8 cellular contexts compared by ENCODE assay signal in genomic region chr2:219543596-219544358, GRCh38. TPM values are rescaled to one million over a fixed set of nuclear protein-coding genes. Genes with fewer than 3 reads are reported as not detected.
DNase-seq lines count a peak whose midpoint lies in the region; ATAC-seq, FAIRE-seq and TF ChIP-seq lines count a peak whose summit lies in the region.

Gene CHPF, minus strand, starts transcription at chr2:219543809. Its CDS starts 271 bp downstream, at chr2:219543538.
Gene TMEM198, plus strand, starts transcription at chr2:219544028. Its CDS starts 700 bp downstream, at chr2:219544728.

- peak in 1 of 2 donors; percentile 69 for TF ChIP-seq POLR2A in vagina (IDR thresholded peaks at IDR 0.05)

- TF ChIP-seq CTCF in astrocyte of the cerebellum (IDR thresholded peaks at IDR 0.05; ENCODE audit: low read depth, low read length, missing control alignments) (no peak), vagina (IDR thresholded peaks at IDR 0.05) (no peak)

- peak; percentile 98 for DNase-seq in GM18507 (ENCODE audit: extremely low spot score, insufficient read length, low read depth)
- peak; percentile 97 for DNase-seq in NCI-H2029 (lab: John Stamatoyannopoulos, UW)
- peak; percentile 84 for DNase-seq in T-helper 9 cell
- DNase-seq in astrocyte of the cerebellum (ENCODE audit: low read depth) = peak; percentile 93
- peak; percentile 99 for DNase-seq in hepatic stellate cell (ENCODE audit: low spot score)
- peak; percentile 99 for DNase-seq in putamen (ENCODE audit: low spot score)
- DNase-seq in vagina (ENCODE audit: extremely low spot score in 2 of 2) = peak; percentile 98 to 99

- peak; percentile 72 for ATAC-seq in HG02973 (IDR thresholded peaks at IDR 0.05; ENCODE audit: unreplicated experiment)

- in situ Hi-C loops in astrocyte of the cerebellum (cut with HindIII; ENCODE audit: low sequenced_read_pairs) = loop anchor here (5.0 to 25.0 kb wide), 2 partner anchors 104 to 131 kb away; partner anchors contain the start of gene DES

- peak within 1 kb of the TSS; percentile 77 for H3K4me3 ChIP-seq in astrocyte of the cerebellum (ENCODE audit: low read depth, low read length)
- peak within 1 kb of the TSS; percentile 62 to 64 for H3K4me3 ChIP-seq in vagina

- no peaks in the 10 kb centered on the region for H3K27me3 ChIP-seq in vagina

- FAIRE-seq in GM18507 (lab: Jason Lieb, UNC) = peak; percentile 96

- intact Hi-C loops in vagina (cut with DNase I) = loop anchor here (5.0 kb wide), 1 partner anchor 99 kb away; no protein-coding TSS in a partner anchor

- H3K9me3 ChIP-seq in vagina = no peaks in the 10 kb centered on the region

- H3K27ac ChIP-seq in vagina = peak within 1 kb of the TSS; percentile 87

- H3K4me1 ChIP-seq in vagina = peaks cover 33% of the 10 kb centered on the region

- H3K36me3 ChIP-seq in vagina = peaks cover 0 to 22% of the 10 kb centered on the region in 2 donors

RNA-seq across cellular contexts. Expression of gene CHPF, which starts in this region (rescaled TPM):
- 41.5 TPM for total RNA-seq in vagina

RNA-seq across cellular contexts. Expression of gene TMEM198, which starts in this region (rescaled TPM):
- total RNA-seq in vagina = 1.5 TPM

Comparison
In these comparisons a context has a peak if more than half of its experiments do, and no peak if none do; other contexts are left out.
1. Peak in every context shown above with its lines: DNase-seq, ATAC-seq, H3K4me3 ChIP-seq and H3K27ac ChIP-seq.